ENCODE assay signal across 23 cellular contexts in genomic region chr17:37148171-37148570, GRCh38.
DNase-seq lines count a peak whose midpoint lies in the region; ATAC-seq, FAIRE-seq and TF ChIP-seq lines count a peak whose summit lies in the region.
"Had no signal": no experiment of that assay in that cellular context is flagged by ENCODE, and none has a peak within 500 bp of the region (broad histone marks: within the 10 kb centered on the region; RNA-seq: fewer than 3 reads in every experiment).

No MANE protein-coding gene starts in this region.

- CTCF ChIA-PET in endothelial cell of umbilical vein (lab: Charles Lee) = interaction anchor here (0.9 to 1.6 kb wide), 4 partner anchors 10 to 28 kb away, joined by 3 to 6 read pairs (median 4); no protein-coding TSS in a partner anchor

- 0 out of 3 replicates have a peak, but pooled peaks have one; percentile 24 for ATAC-seq in SK-N-SH treated with all-trans-retinoic acid at 6 μM for 48 hours
- peak; percentile 77 to 89 (median 82) for ATAC-seq in right lobe of liver
- no peak for ATAC-seq in HG03439 (IDR thresholded peaks at IDR 0.05; ENCODE audit: unreplicated experiment)
- ATAC-seq: effector memory CD8-positive, alpha-beta T cell; lower lobe of right lung had no signal

- H3K36me3 ChIP-seq in endothelial cell of umbilical vein (ENCODE audit: control insufficient read depth in 2 of 2, extremely low read depth in 1 of 2, insufficient read depth in 2 of 2, low read length in 2 of 2) (peaks cover 0 to 3% of the 10 kb centered on the region in 2 experiments), right lobe of liver (peaks cover 0 to 6% (median 0%) of the 10 kb centered on the region in 4 donors), neuronal stem cell (replicated peaks in 1 of 2; ENCODE audit: control insufficient read depth in 2 of 2, insufficient read depth in 2 of 2, low read length in 2 of 2) (peaks cover 15 to 74% of the 10 kb centered on the region in 2 donors)
- H3K36me3 ChIP-seq: right atrium auricular region had no signal

- H3K4me2 ChIP-seq in endothelial cell of umbilical vein (ENCODE audit: insufficient read depth, low read length) (no peak overlapping the region), neuronal stem cell (ENCODE audit: insufficient read depth, low read length, poor library complexity, severe bottlenecking) (no peak overlapping the region)

- intact Hi-C loops in endothelial cell of umbilical vein (cut with micrococcal nuclease) = no loop called here
- intact Hi-C loops in right lobe of liver (cut with DNase I) = no loop called here

- no peaks in the 10 kb centered on the region for H3K27me3 ChIP-seq in endothelial cell of umbilical vein (ENCODE audit: control insufficient read depth in 2 of 2, insufficient read depth in 2 of 2, low read length in 2 of 2)
- no peaks in the 10 kb centered on the region for H3K27me3 ChIP-seq in right lobe of liver
- H3K27me3 ChIP-seq in neuronal stem cell (ENCODE audit: control insufficient read depth in 3 of 3, insufficient read depth in 3 of 3, low read depth in 1 of 3, low read length in 3 of 3) = no peaks in the 10 kb centered on the region
- H3K27me3 ChIP-seq: right atrium auricular region, vagina had no signal

- H3K23ac ChIP-seq in neuronal stem cell (ENCODE audit: low read depth, low read length, poor library complexity) = no peak overlapping the region

- H3K9me3 ChIP-seq in endothelial cell of umbilical vein (replicated peaks; ENCODE audit: control insufficient read depth, insufficient read depth, low read length) (no peaks in the 10 kb centered on the region), right lobe of liver (no peaks in the 10 kb centered on the region), neuronal stem cell (replicated peaks in 1 of 2; ENCODE audit: control insufficient read depth in 2 of 2, insufficient read depth in 1 of 2, low read depth in 1 of 2, low read length in 2 of 2) (no peaks in the 10 kb centered on the region)
- H3K9me3 ChIP-seq: lower lobe of right lung, right atrium auricular region, vagina had no signal

- H3K27ac ChIP-seq in endothelial cell of umbilical vein (ENCODE audit: insufficient read depth, low read depth, low read length) = no peak overlapping the region
- peak overlapping the region in 2 of 3 donors; percentile 41 to 43 for H3K27ac ChIP-seq in right lobe of liver
- no peak overlapping the region for H3K27ac ChIP-seq in neuronal stem cell (replicated peaks; ENCODE audit: low read length)
- H3K27ac ChIP-seq: C4-2B, lower lobe of right lung, right atrium auricular region, vagina had no signal

- TF ChIP-seq CTCF in endothelial cell of umbilical vein (IDR thresholded peaks at IDR 0.05; ENCODE audit: extremely low read depth in 1 of 2, insufficient read depth in 1 of 2, low read depth in 1 of 2, low read length in 2 of 2) (no peak), right lobe of liver (IDR thresholded peaks at IDR 0.05) (no peak)

- in situ Hi-C loops in ACHN (cut with HindIII; ENCODE audit: low pct_ligation_motif_present, low pct_unique_long_range_greater_than_20kb, low sequenced_read_pairs) = no loop called here

- no peaks in the 10 kb centered on the region for H3K9me1 ChIP-seq in endothelial cell of umbilical vein (replicated peaks; ENCODE audit: control insufficient read depth, extremely low read depth, insufficient read depth, low read length)

- H3K4me1 ChIP-seq in endothelial cell of umbilical vein (ENCODE audit: control insufficient read depth, extremely low read depth, insufficient read depth, low read length) (peaks cover 16% of the 10 kb centered on the region), right lobe of liver (peaks cover 0 to 14% (median 6%) of the 10 kb centered on the region in 4 donors), neuronal stem cell (ENCODE audit: control insufficient read depth in 2 of 2, insufficient read depth in 1 of 2, low read depth in 1 of 2, low read length in 2 of 2) (peaks cover 5 to 19% of the 10 kb centered on the region in 2 donors)
- H3K4me1 ChIP-seq: lower lobe of right lung, right atrium auricular region, vagina had no signal

- no peak overlapping the region for H3K18ac ChIP-seq in neuronal stem cell (ENCODE audit: low read length)

- TF ChIP-seq POLR2A in endothelial cell of umbilical vein (IDR thresholded peaks at IDR 0.05; ENCODE audit: low read depth, low read length) (no peak), right lobe of liver (IDR thresholded peaks at IDR 0.05) (no peak)

- H2AFZ ChIP-seq in endothelial cell of umbilical vein (ENCODE audit: low read depth, low read length) (no peak overlapping the region), neuronal stem cell (ENCODE audit: low read length) (no peak overlapping the region)

- DNase-seq in Ammon's horn (ENCODE audit: low spot score) = peak; percentile 54
- DNase-seq in endothelial cell of umbilical vein (ENCODE audit: low read depth, low spot score) = peak; percentile 45
- DNase-seq in right lobe of liver = peak in 1 of 3 donors; percentile 68
- no peak for DNase-seq in neuronal stem cell (ENCODE audit: low spot score)
- DNase-seq in ACHN = no peak
- DNase-seq in effector CD8-positive, alpha-beta T cell (lab: John Stamatoyannopoulos, UW) = no peak
- DNase-seq: activated CD4-positive, alpha-beta memory T cell treated with anti-CD3 and anti-CD28 coated beads, Interleukin-2, amount 10 ng/mL, durations not matched to agents 7 days and 5 days; activated naive CD4-positive, alpha-beta T cell; amniotic stem cell; cerebellar nuclear complex; effector memory CD8-positive, alpha-beta T cell; HFFc6; IMR-90; lower lobe of right lung; NCI-H187 treated with DMSO at 0.1 percent for 48 hours; NCI-H345 had no signal

- dilution Hi-C loops in endothelial cell of umbilical vein (cut with MboI; ENCODE audit: extremely low pct_ligation_motif_present, low sequenced_read_pairs) = no loop called here

- no peak overlapping the region for H4K91ac ChIP-seq in neuronal stem cell (ENCODE audit: low read depth, low read length, poor library complexity)

- 32% methylated on average over 2 of the region's 2 CpGs for WGBS in right lobe of liver (ENCODE audit: insufficient coverage, low coverage, low lambda C conversion rate, missing lambda C conversion rate)
- WGBS in neuronal stem cell (ENCODE audit: extremely low coverage in 2 of 2, insufficient read length in 2 of 2, insufficient replicate concordance in 1 of 2), 2 donors = no CpG with 5 or more reads among the region's 2 CpGs

- H3K4ac ChIP-seq in neuronal stem cell (ENCODE audit: low read length) = no peak overlapping the region

- H3K79me1 ChIP-seq in neuronal stem cell (ENCODE audit: low read depth, low read length) = no peaks in the 10 kb centered on the region

- H3K9ac ChIP-seq in endothelial cell of umbilical vein (replicated peaks; ENCODE audit: extremely low read depth, insufficient read depth, low read length) = no peak overlapping the region
- H3K9ac ChIP-seq in neuronal stem cell (ENCODE audit: low read depth, low read length, poor library complexity) = no peak overlapping the region

- no peak overlapping the region for H2BK12ac ChIP-seq in neuronal stem cell (ENCODE audit: low read length)

- BruUV-seq in endothelial cell of umbilical vein (replicated peaks; lab: Mats Ljungman, UMichigan) = no TSS peak

- no peaks in the 10 kb centered on the region for H4K20me1 ChIP-seq in endothelial cell of umbilical vein (replicated peaks; ENCODE audit: control insufficient read depth, extremely low read depth, insufficient read depth, low read length)

- H2BK15ac ChIP-seq in neuronal stem cell (ENCODE audit: low read length) = no peak overlapping the region

- H3K4me3 ChIP-seq in endothelial cell of umbilical vein (replicated peaks in 1 of 3; ENCODE audit: insufficient read depth in 1 of 3, low read depth in 1 of 3, low read length in 3 of 3) (no peak overlapping the region), right lobe of liver (no peak overlapping the region), neuronal stem cell (ENCODE audit: low read length in 2 of 2) (no peak overlapping the region)
- H3K4me3 ChIP-seq: lower lobe of right lung, right atrium auricular region, vagina had no signal

- no peak overlapping the region for H2AK5ac ChIP-seq in neuronal stem cell (ENCODE audit: low read depth, low read length)

- POLR2A ChIA-PET in endothelial cell of umbilical vein (lab: Charles Lee) = no interaction called here

- H3K14ac ChIP-seq in neuronal stem cell (ENCODE audit: low read length) = no peak overlapping the region

- no peak overlapping the region for H4K8ac ChIP-seq in neuronal stem cell (ENCODE audit: low read depth, low read length)

- FAIRE-seq in endothelial cell of umbilical vein (lab: Jason Lieb, UNC) = no peak
- FAIRE-seq: islet of Langerhans, RCC 7860 had no signal

- no peak overlapping the region for H2BK120ac ChIP-seq in neuronal stem cell (ENCODE audit: low read depth, low read length)

- H3K79me2 ChIP-seq in endothelial cell of umbilical vein (ENCODE audit: control insufficient read depth, insufficient read depth, low read length) = no peaks in the 10 kb centered on the region

- no peak overlapping the region for H2BK5ac ChIP-seq in neuronal stem cell (ENCODE audit: low read length)

TF ChIP-seq in SK-N-SH treated with all-trans-retinoic acid at 6 μM for 48 hours, 23 proteins besides CTCF, POLR2A, EP300 and RAD21 (continues in another document):
- TF ChIP-seq ESRRG (CRISPR knock-in tag; IDR thresholded peaks at IDR 0.05) (no peak), BACH2 (CRISPR knock-in tag; IDR thresholded peaks at IDR 0.05; ENCODE audit: borderline replicate concordance) (no peak), ZFP3 (CRISPR knock-in tag; IDR thresholded peaks at IDR 0.05) (no peak), ZNF70 (CRISPR knock-in tag; IDR thresholded peaks at IDR 0.05) (no peak), SNAI2 (CRISPR knock-in tag; IDR thresholded peaks at IDR 0.05) (no peak), ISL1 (CRISPR knock-in tag; IDR thresholded peaks at IDR 0.05) (no peak), TCF4 (CRISPR knock-in tag; IDR thresholded peaks at IDR 0.05; ENCODE audit: borderline replicate concordance) (no peak), GLIS3 (CRISPR knock-in tag; IDR thresholded peaks at IDR 0.05) (no peak), TOX (CRISPR knock-in tag; IDR thresholded peaks at IDR 0.05; ENCODE audit: borderline replicate concordance) (no peak), ZC3H10 (CRISPR knock-in tag; IDR thresholded peaks at IDR 0.05) (no peak)

TF ChIP-seq in endothelial cell of umbilical vein, 7 proteins besides CTCF, POLR2A, EP300 and RAD21:
- TF ChIP-seq JUN (IDR thresholded peaks at IDR 0.05; ENCODE audit: borderline replicate concordance, insufficient read depth, insufficient read length, low read depth) (no peak), EZH2 (IDR thresholded peaks at IDR 0.05; ENCODE audit: borderline replicate concordance, low read depth, low read length, severe bottlenecking) (no peak), POLR2AphosphoS5 (IDR thresholded peaks at IDR 0.05; ENCODE audit: insufficient read depth, low read depth, low read length) (no peak), MAX (IDR thresholded peaks at IDR 0.05; ENCODE audit: insufficient read depth, insufficient read length) (no peak), GATA2 (IDR thresholded peaks at IDR 0.05; ENCODE audit: insufficient read depth, insufficient read length, low read depth, low read length) (no peak), FOS (IDR thresholded peaks at IDR 0.05; ENCODE audit: borderline replicate concordance, insufficient read depth, low read length) (no peak)

Comparison
In these comparisons a context has a peak if more than half of its experiments do, and no peak if none do; other contexts are left out.
1. DNase-seq: peak in Ammon's horn (single experiment) and endothelial cell of umbilical vein (single experiment); none in neuronal stem cell (single experiment), ACHN (single experiment) and effector CD8-positive, alpha-beta T cell (single experiment).
2. H3K27ac ChIP-seq: peak in right lobe of liver (2 of 3); none in endothelial cell of umbilical vein (single experiment) and neuronal stem cell (single experiment).